In the genomic region with DNA sequence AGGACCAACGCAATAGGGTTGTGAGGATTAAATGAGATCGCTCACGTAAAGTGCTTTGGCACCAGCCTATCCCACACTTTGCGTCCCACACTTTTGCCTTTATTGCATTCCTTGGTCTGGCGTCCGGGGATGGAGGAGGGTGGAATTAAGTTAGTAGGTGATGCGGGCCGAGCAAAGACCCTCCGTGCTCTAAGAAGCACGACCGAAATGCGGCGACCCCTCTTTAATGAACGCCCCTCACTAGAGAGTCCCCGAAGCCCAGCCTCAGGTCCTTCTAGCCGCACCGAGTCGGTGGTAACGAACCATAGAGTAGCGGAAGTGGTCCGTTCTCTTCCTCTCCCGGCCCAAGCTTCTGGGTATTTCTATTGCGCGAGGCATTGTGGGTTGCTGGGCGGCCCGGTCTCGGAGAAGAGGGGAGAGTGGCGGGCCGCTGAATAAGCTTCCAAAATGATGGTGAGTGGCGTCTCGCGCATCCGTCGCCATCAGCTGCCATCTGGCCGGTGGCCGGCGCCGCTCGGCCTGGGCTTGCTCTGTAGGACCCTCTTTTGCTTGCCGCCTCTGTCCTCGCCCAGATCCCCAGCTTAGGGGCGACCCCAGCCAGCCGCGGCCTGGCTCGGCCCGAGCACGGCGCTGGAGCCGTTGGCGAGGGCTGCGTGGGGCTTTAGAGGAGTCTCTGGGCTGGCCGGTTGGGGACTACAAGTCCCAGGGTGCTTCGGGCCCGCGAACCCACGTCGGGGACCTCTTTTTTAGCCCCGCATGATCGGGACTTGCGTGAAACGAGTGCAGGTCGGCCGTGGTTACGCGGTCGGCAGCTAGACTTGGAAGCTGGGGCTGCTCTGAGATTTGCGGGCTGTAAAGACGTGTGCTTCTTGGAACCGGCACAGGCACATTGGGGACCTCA, we compare ENCODE assay signal across 8 cellular contexts. TPM values are rescaled to one million over a fixed set of nuclear protein-coding genes. Genes with fewer than 3 reads are reported as not detected.
DNase-seq lines count a peak whose midpoint lies in the region; TF ChIP-seq lines count a peak whose summit lies in the region.

Gene CCT7 (plus strand): TSS at position 377 of the 901 bp plus-strand sequence. CDS start 71 bp downstream, at position 448.

- no peak for TF ChIP-seq CTCF in GM20000 (IDR thresholded peaks at IDR 0.05; ENCODE audit: extremely low read depth, missing control alignments)

- DNase-seq in CMK (ENCODE audit: low read depth), result peak; percentile 78
- DNase-seq in GM20000 (ENCODE audit: low spot score), result peak; percentile 93
- DNase-seq in HT-29 (ENCODE audit: low spot score), result peak; percentile 92
- peak; percentile 75 for DNase-seq in NK-92 treated with Interleukin-12 subunit alpha and Interleukin-12 subunit beta, amount 100 ng/mL, for 24 hours (lab: John Stamatoyannopoulos, UW)
- peak; percentile 92 for DNase-seq in activated CD8-positive, alpha-beta memory T cell treated with anti-CD3 and anti-CD28 coated beads for 24 hours
- peak; percentile 77 for DNase-seq in effector CD8-positive, alpha-beta T cell (lab: John Stamatoyannopoulos, UW)
- DNase-seq in medulla oblongata (ENCODE audit: extremely low spot score), result peak; percentile 97
- peak; percentile 75 to 78 (median 78) for DNase-seq in stimulated activated CD4-positive, alpha-beta T cell treated with anti-CD3 and anti-CD28 coated beads, TNF-alpha, amount 100 ng/mL, for 48 hours (ENCODE audit: low read depth in 3 of 3)

RNA-seq across cellular contexts. Expression of gene CCT7, which starts in this region (rescaled TPM):
- total RNA-seq in HT-29 (2014; rRNA removed; shearing (Covaris generic)), result 502 and 515 TPM in 2 replicates

Comparison
In these comparisons a context has a peak if more than half of its experiments do, and no peak if none do; other contexts are left out.
1. Peak in every context shown above with its lines: DNase-seq.